In the genomic region with DNA sequence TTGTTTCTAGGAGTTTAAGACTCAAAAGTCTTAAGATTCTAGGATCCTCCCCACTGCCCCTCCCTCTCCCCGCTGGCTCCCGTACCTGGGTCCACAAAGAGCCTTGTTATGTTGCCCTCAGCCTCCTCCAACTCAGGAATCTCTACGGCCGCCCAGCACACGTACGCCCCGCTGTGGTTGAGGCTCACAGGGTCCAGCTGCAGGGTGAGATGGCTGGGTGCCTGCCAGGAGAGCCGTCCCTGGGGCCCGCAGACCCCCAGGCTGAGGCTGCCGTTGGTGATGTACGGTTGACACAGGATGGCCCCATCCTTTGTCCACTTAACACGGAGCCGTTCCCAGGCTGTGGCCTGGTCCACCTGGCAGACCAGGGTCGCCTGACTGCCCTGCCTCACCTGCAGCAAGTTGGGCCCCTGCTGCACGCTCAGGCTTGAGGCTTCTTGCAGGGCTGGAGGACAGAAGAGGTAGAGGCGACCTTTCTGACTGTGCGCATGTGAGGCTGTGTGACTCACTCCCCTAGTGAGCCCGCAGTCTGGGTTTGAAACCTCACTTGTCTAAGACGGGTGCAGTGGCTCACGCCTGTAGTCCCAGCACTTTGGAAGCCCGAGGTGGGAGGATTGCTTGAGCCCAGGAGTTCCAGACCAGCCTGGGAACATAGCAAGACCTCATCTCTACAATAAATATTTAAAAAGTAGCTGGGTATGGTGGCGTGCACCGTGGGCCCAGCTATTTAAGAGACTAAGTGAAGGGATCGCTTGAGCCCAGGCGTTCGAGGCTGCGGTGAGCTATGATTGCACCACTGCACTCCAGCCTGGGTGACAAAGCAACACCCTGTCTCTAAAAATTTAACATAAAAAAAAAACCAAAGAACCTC, we compare ENCODE assay signal across 1 cellular context.
TF ChIP-seq lines count a peak whose summit lies in the region.

No MANE protein-coding gene starts in this region.

TF ChIP-seq in IMR-90, 13 proteins besides CTCF, POLR2A, EP300 and RAD21:
- TF ChIP-seq NFE2L2 (IDR thresholded peaks at IDR 0.05; ENCODE audit: low read depth, low read length) (no peak), RCOR1 (IDR thresholded peaks at IDR 0.05; ENCODE audit: insufficient replicate concordance, low read length) (no peak), MXI1 (IDR thresholded peaks at IDR 0.05; ENCODE audit: borderline replicate concordance, low read depth, low read length) (no peak), CHD1 (IDR thresholded peaks at IDR 0.05; ENCODE audit: low read depth, low read length) (no peak), BHLHE40 (IDR thresholded peaks at IDR 0.05; ENCODE audit: low read depth, low read length) (no peak), CEBPB (IDR thresholded peaks at IDR 0.05; ENCODE audit: low read depth, low read length) (no peak), FOS (IDR thresholded peaks at IDR 0.05; ENCODE audit: low read depth, low read length) (no peak), SMC3 (IDR thresholded peaks at IDR 0.05; ENCODE audit: low read depth, low read length) (no peak), MAZ (IDR thresholded peaks at IDR 0.05; ENCODE audit: borderline replicate concordance, low read depth, low read length) (no peak), MAFK (IDR thresholded peaks at IDR 0.05; ENCODE audit: low read depth, low read length) (no peak)
- TF ChIP-seq, protein P1, sequence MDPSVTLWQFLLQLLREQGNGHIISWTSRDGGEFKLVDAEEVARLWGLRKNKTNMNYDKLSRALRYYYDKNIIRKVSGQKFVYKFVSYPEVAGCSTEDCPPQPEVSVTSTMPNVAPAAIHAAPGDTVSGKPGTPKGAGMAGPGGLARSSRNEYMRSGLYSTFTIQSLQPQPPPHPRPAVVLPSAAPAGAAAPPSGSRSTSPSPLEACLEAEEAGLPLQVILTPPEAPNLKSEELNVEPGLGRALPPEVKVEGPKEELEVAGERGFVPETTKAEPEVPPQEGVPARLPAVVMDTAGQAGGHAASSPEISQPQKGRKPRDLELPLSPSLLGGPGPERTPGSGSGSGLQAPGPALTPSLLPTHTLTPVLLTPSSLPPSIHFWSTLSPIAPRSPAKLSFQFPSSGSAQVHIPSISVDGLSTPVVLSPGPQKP (IDR thresholded peaks at IDR 0.05; ENCODE audit: borderline replicate concordance, low read depth, low read length) = no peak
